Comparison of ENCODE assay signal across 18 cellular contexts in genomic region chr5:42879267-42879666, GRCh38.
DNase-seq lines count a peak whose midpoint lies in the region; ATAC-seq and TF ChIP-seq lines count a peak whose summit lies in the region.
"Had no signal": no experiment of that assay in that cellular context is flagged by ENCODE, and none has a peak within 500 bp of the region (broad histone marks: within the 10 kb centered on the region; RNA-seq: fewer than 3 reads in every experiment).

No MANE protein-coding gene starts in this region.

- H3K4me3 Mint-ChIP-seq in chondrocyte (ENCODE audit: unreplicated experiment), result no peak overlapping the region
- H3K4me3 Mint-ChIP-seq: CD8-positive, alpha-beta T cell; HFFc6 had no signal

- H3K9me3 ChIP-seq in parathyroid adenoma (ENCODE audit: control insufficient read depth, low read length), result no peaks in the 10 kb centered on the region
- H3K9me3 ChIP-seq: BLaER1, MG63 had no signal

- H3K27ac ChIP-seq in C4-2B, result peak overlapping the region; percentile 32; the same call in 1 of the 2 replicates
- no peak overlapping the region for H3K27ac ChIP-seq in parathyroid adenoma
- H3K27ac ChIP-seq: BLaER1, PC-9 had no signal

- TF ChIP-seq POLR2A in GM18505 (IDR thresholded peaks at IDR 0.05; ENCODE audit: borderline replicate concordance, extremely low read depth, insufficient read depth, insufficient read length), result no peak

- H3K36me3 ChIP-seq in parathyroid adenoma (ENCODE audit: control insufficient read depth, insufficient read depth, low read length), result no peaks in the 10 kb centered on the region
- H3K36me3 ChIP-seq: BLaER1, MG63 had no signal

- H3K79me2 ChIP-seq in parathyroid adenoma, result no peaks in the 10 kb centered on the region

- no peak overlapping the region for H3K9ac ChIP-seq in parathyroid adenoma
- H3K9ac ChIP-seq: BLaER1 had no signal

- ATAC-seq in left colon, result peak; percentile 89
- ATAC-seq in GM18505 (IDR thresholded peaks at IDR 0.05; ENCODE audit: unreplicated experiment), result no peak
- ATAC-seq: CD8-positive, alpha-beta T cell had no signal

- H3K36me3 Mint-ChIP-seq in chondrocyte (ENCODE audit: low read depth), result no peaks in the 10 kb centered on the region
- H3K36me3 Mint-ChIP-seq: CD8-positive, alpha-beta T cell had no signal

- H3K4me3 ChIP-seq in parathyroid adenoma (ENCODE audit: low read depth, low read length), result no peak overlapping the region
- H3K4me3 ChIP-seq: BLaER1, MG63, PC-9 had no signal

- DNase-seq in HT-29 (ENCODE audit: low spot score), result peak; percentile 24
- DNase-seq in left colon, result peak; percentile 43 to 76
- no peak for DNase-seq in stimulated activated CD4-positive, alpha-beta T cell treated with anti-CD3 and anti-CD28 coated beads, Interleukin-2, amount 100 ng/mL, for 48 hours
- no peak for DNase-seq in chondrocyte (ENCODE audit: low spot score)
- DNase-seq in anterior cingulate cortex (lab: John Stamatoyannopoulos, UW), result no peak
- DNase-seq: CD8-positive, alpha-beta T cell; H7; HFFc6; MG63; NCI-H1048; NCI-H1436; NCI-H1930; NCI-H69; PC-9 had no signal

- H3K27me3 ChIP-seq in parathyroid adenoma (ENCODE audit: control insufficient read depth, insufficient read depth, low read length), result no peaks in the 10 kb centered on the region
- H3K27me3 ChIP-seq: BLaER1, MG63 had no signal

- no peak overlapping the region for H3K27ac Mint-ChIP-seq in chondrocyte (ENCODE audit: unreplicated experiment)
- H3K27ac Mint-ChIP-seq: CD8-positive, alpha-beta T cell; HFFc6 had no signal

- H3K4me2 ChIP-seq in parathyroid adenoma (ENCODE audit: low read length), result no peak overlapping the region
- H3K4me2 ChIP-seq: BLaER1, PC-9 had no signal

- intact Hi-C loops in left colon (cut with DNase I, micrococcal nuclease), result no loop called here

- H3K4me1 Mint-ChIP-seq in chondrocyte (ENCODE audit: low read depth), result peaks cover 3% of the 10 kb centered on the region

- TF ChIP-seq CTCF in C4-2B (conservative IDR thresholded peaks at IDR 0.05) (no peak), parathyroid adenoma (IDR thresholded peaks at IDR 0.05) (no peak), chondrocyte (IDR thresholded peaks at IDR 0.05) (no peak)

- H3K9me3 Mint-ChIP-seq in chondrocyte (ENCODE audit: low read depth), result no peaks in the 10 kb centered on the region
- H3K9me3 Mint-ChIP-seq: CD8-positive, alpha-beta T cell; HFFc6 had no signal

- peaks cover 14% of the 10 kb centered on the region for H3K4me1 ChIP-seq in parathyroid adenoma
- H3K4me1 ChIP-seq: BLaER1 had no signal

- peak overlapping the region; percentile 80 for H2AFZ ChIP-seq in parathyroid adenoma
- H2AFZ ChIP-seq: PC-9 had no signal

- peaks cover 15% of the 10 kb centered on the region for H3K27me3 Mint-ChIP-seq in chondrocyte (ENCODE audit: low read depth)

Comparison
In these comparisons a context has a peak if more than half of its experiments do, and no peak if none do; other contexts are left out.
1. DNase-seq: peak in HT-29 (single experiment) and left colon (2 of 2); none in stimulated activated CD4-positive, alpha-beta T cell treated with anti-CD3 and anti-CD28 coated beads, Interleukin-2, amount 100 ng/mL, for 48 hours (0 of 2), chondrocyte (single experiment) and anterior cingulate cortex (0 of 58).